Comparison of ENCODE assay signal across 1 cellular context in genomic region chr4:5361968-5362367, GRCh38.
TF ChIP-seq lines count a peak whose summit lies in the region.

No MANE protein-coding gene starts in this region.

TF ChIP-seq in IMR-90, 13 proteins besides CTCF, POLR2A, EP300 and RAD21 (continued from another document):
- no peak for TF ChIP-seq ELK1 (IDR thresholded peaks at IDR 0.05; ENCODE audit: borderline replicate concordance, low read depth, low read length)
- TF ChIP-seq USF2 (IDR thresholded peaks at IDR 0.05; ENCODE audit: low read depth, low read length) = no peak
- TF ChIP-seq FOS (IDR thresholded peaks at IDR 0.05; ENCODE audit: low read depth, low read length) = no peak
- TF ChIP-seq CEBPB (IDR thresholded peaks at IDR 0.05; ENCODE audit: low read depth, low read length) = no peak
- no peak for TF ChIP-seq RFX5 (IDR thresholded peaks at IDR 0.05; ENCODE audit: low read depth, low read length)
